In the genomic region with DNA sequence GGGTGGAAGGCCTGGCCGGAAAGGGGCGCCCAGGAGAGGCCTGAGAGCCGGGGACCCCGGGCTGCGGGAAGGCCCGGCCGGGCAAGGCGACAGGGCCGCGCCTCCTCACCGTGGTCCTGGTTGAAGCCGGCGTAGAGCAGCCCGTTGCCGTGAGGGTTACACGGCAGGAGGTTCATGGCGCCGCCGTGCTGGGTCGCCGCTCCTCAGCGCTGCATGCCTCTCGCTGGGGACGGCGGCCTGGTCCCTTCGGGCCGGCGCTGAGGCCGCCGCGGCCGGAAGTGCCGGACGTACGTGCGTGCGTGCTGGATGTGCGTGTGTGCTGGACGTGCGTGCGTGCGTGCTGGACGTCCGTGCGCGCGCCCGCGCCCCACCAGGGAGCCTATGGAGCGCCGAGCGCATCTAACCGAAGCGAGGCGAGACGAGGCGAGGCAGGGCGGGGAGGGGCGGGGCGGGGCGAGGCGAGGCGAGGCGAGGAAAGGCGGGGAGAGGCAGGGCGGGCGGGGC, we compare ENCODE assay signal across 8 cellular contexts. TPM values are rescaled to one million over a fixed set of nuclear protein-coding genes. Genes with fewer than 3 reads are reported as not detected.
DNase-seq lines count a peak whose midpoint lies in the region; ATAC-seq and TF ChIP-seq lines count a peak whose summit lies in the region.

A gene (minus strand): TSS at position 280 of the 504 bp plus-strand sequence. CDS start 104 bp downstream, at position 176.

- peak within 1 kb of the TSS; percentile 96 for H3K27ac ChIP-seq in epithelial cell of prostate

- H3K27ac Mint-ChIP-seq in Calu3 (ENCODE audit: unreplicated experiment) = peak within 1 kb of the TSS; percentile 64
- peak within 1 kb of the TSS in 2 of 3 donors; percentile 86 to 95 for H3K27ac Mint-ChIP-seq in IgD-negative memory B cell

- H3K36me3 Mint-ChIP-seq in Calu3 (ENCODE audit: insufficient read depth, unreplicated experiment) = peaks cover 55% of the 10 kb centered on the region
- peaks cover 2% of the 10 kb centered on the region for H3K36me3 Mint-ChIP-seq in IgD-negative memory B cell

- H3K9me3 Mint-ChIP-seq in Calu3 (ENCODE audit: low read depth, unreplicated experiment) = no peaks in the 10 kb centered on the region
- H3K9me3 Mint-ChIP-seq in IgD-negative memory B cell = no peaks in the 10 kb centered on the region

- H3K4me1 Mint-ChIP-seq in Calu3 (ENCODE audit: low read depth, unreplicated experiment) (peaks cover 23% of the 10 kb centered on the region), IgD-negative memory B cell (peaks cover 5 to 12% (median 10%) of the 10 kb centered on the region in 3 donors)

- H3K27me3 Mint-ChIP-seq in Calu3 (ENCODE audit: unreplicated experiment) = no peaks in the 10 kb centered on the region
- H3K27me3 Mint-ChIP-seq in IgD-negative memory B cell = no peaks in the 10 kb centered on the region

- intact Hi-C loops in Calu3 (cut with micrococcal nuclease; ENCODE audit: unreplicated experiment) (no loop called here), mucosa of descending colon (cut with DNase I, micrococcal nuclease) (loop anchor here in 1 of 2 donors (10.0 kb wide), 1 partner anchor 53 kb away; no protein-coding TSS in a partner anchor)

- H3K9me3 ChIP-seq in mucosa of descending colon = no peaks in the 10 kb centered on the region

- H3K4me3 ChIP-seq in mucosa of descending colon = peak within 1 kb of the TSS; percentile 97

- TF ChIP-seq CTCF in Calu3 (IDR thresholded peaks at IDR 0.05; ENCODE audit: unreplicated experiment) (no peak), mucosa of descending colon (IDR thresholded peaks at IDR 0.05) (no peak)

- BruUV-seq in Calu3 (replicated peaks; lab: Mats Ljungman, UMichigan) = no TSS peak

- DNase-seq in Calu3 (peak; percentile 95), OCI-M1 (lab: John Stamatoyannopoulos, UW) (peak; percentile 97), activated T-cell treated with anti-CD3 and anti-CD28 coated beads for 4 hours (peak; percentile 74), epithelial cell of prostate (ENCODE audit: low read depth, low spot score) (peak; percentile 91), mucosa of descending colon (peak; percentile 95 to 98 (median 96))
- DNase-seq in stimulated activated CD8-positive, alpha-beta memory T cell treated with anti-CD3 and anti-CD28 coated beads, Interleukin-4, amount 100 ng/mL, for 1 hour (ENCODE audit: low read depth in 2 of 2, low spot score in 1 of 2) = peak; percentile 73 to 75

- H3K36me3 ChIP-seq in mucosa of descending colon (ENCODE audit: low read depth) = no peaks in the 10 kb centered on the region

- CTCF ChIA-PET in Calu3 (lab: Charles Lee) = no interaction called here

- H3K4me3 Mint-ChIP-seq in Calu3 (ENCODE audit: low read depth, unreplicated experiment) = peak within 1 kb of the TSS; percentile 84
- H3K4me3 Mint-ChIP-seq in IgD-negative memory B cell = peak within 1 kb of the TSS; percentile 86 to 94 (median 92)

- peaks cover 28% of the 10 kb centered on the region for H3K4me1 ChIP-seq in mucosa of descending colon (ENCODE audit: low read depth)

- ATAC-seq in GM21528 (IDR thresholded peaks at IDR 0.05; ENCODE audit: low FRiP score, unreplicated experiment) (peak; percentile 84), mucosa of descending colon (peak; percentile 97)

RNA-seq across cellular contexts. Expression of the gene that starts here (rescaled TPM):
- total RNA-seq in Calu3 (2022) (106 and 108 TPM in 2 replicates), mucosa of descending colon (10 to 100 TPM; 69.0 to 76.0 (median 74.4) TPM)
- 32.1 TPM for polyA plus RNA-seq in IgD-negative memory B cell

Comparison
In these comparisons a context has a peak if more than half of its experiments do, and no peak if none do; other contexts are left out.
1. Peak in every context shown above with its lines: DNase-seq, ATAC-seq, H3K4me3 ChIP-seq and H3K27ac ChIP-seq.